Comparison of ENCODE assay signal across 1 cellular context in the genomic region with DNA sequence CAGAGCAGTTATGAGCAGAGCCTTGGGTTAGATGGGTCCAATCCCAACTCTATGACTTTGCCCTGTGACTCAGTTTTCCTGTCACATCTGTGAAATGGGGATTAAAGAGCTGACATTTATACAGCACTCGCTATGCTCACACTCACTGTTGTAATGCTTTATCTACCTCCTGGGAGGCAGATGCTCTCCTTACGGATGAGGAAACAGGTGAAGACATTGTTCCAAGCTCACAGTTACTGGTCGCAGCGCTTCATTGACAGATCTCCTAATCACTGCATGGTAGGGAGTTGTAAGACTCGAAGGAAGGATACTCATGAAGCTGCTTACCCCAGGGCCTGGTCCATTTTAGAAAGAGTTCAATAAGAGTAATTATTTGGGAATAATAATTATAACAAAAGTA.
TF ChIP-seq lines count a peak whose summit lies in the region.

No MANE protein-coding gene starts in this region.

TF ChIP-seq in H1, 55 proteins besides CTCF, POLR2A, EP300 and RAD21:
- peak; percentile 84 for TF ChIP-seq KDM1A (IDR thresholded peaks at IDR 0.05; ENCODE audit: borderline replicate concordance, low read length)
- TF ChIP-seq SIRT6 (IDR thresholded peaks at IDR 0.05; ENCODE audit: low read length) = no peak
TF ChIP-seq in H1: peak in this region for 1.
